In genomic region chr11:125625225-125625593, GRCh38 we compare ENCODE assay signal across 8 cellular contexts. TPM values are rescaled to one million over a fixed set of nuclear protein-coding genes. Genes with fewer than 3 reads are reported as not detected.
DNase-seq lines count a peak whose midpoint lies in the region; ATAC-seq, FAIRE-seq and TF ChIP-seq lines count a peak whose summit lies in the region.

No MANE protein-coding gene starts in this region.

- H3K36me3 ChIP-seq in IMR-90 (ENCODE audit: control insufficient read depth, insufficient read depth, low read length) = peaks cover 3% of the 10 kb centered on the region
- no peaks in the 10 kb centered on the region for H3K36me3 ChIP-seq in breast epithelium
- H3K36me3 ChIP-seq in urinary bladder (ENCODE audit: insufficient read depth) = no peaks in the 10 kb centered on the region

- in situ Hi-C loops in IMR-90 (cut with MboI; ENCODE audit: low sequenced_read_pairs) = loop anchor here (10.0 kb wide), 1 partner anchor 250 kb away; no protein-coding TSS in a partner anchor

- H3K9ac ChIP-seq in IMR-90 (ENCODE audit: low read depth, low read length) = peak overlapping the region; percentile 92

- H3K56ac ChIP-seq in IMR-90 (ENCODE audit: extremely low read depth, insufficient read depth, low read length) = peak overlapping the region; percentile 89

- peak overlapping the region; percentile 96 for H4K91ac ChIP-seq in IMR-90 (ENCODE audit: insufficient read depth, low read depth, low read length)

- peak overlapping the region; percentile 90 for H4K5ac ChIP-seq in IMR-90 (ENCODE audit: low read depth, low read length)

- peak overlapping the region; percentile 99 for H2AK9ac ChIP-seq in IMR-90 (replicated peaks; ENCODE audit: low read depth, low read length, poor library complexity)

- CTCF ChIA-PET in IMR-90 (lab: Yijun Ruan, JAX) = no interaction called here

- no peaks in the 10 kb centered on the region for H3K9me3 ChIP-seq in IMR-90 (ENCODE audit: control insufficient read depth, insufficient read depth, low read length)
- no peaks in the 10 kb centered on the region for H3K9me3 ChIP-seq in breast epithelium

- H4K20me1 ChIP-seq in IMR-90 (ENCODE audit: insufficient read depth, low read length) = no peaks in the 10 kb centered on the region

- BruUV-seq in IMR-90 (replicated peaks; lab: Mats Ljungman, UMichigan) = no TSS peak

- peak overlapping the region; percentile 76 for H2AK5ac ChIP-seq in IMR-90 (ENCODE audit: low read depth, low read length)

- H3K9me1 ChIP-seq in IMR-90 (ENCODE audit: insufficient read depth, low read length) = 0 out of 2 replicates have a peak, but pooled peaks cover 2% of the 10 kb centered on the region

- H3K4ac ChIP-seq in IMR-90 (ENCODE audit: low read depth, low read length) = peak overlapping the region; percentile 98

- H2BK120ac ChIP-seq in IMR-90 (ENCODE audit: low read depth, low read length) = peak overlapping the region; percentile 94

- peak overlapping the region; percentile 57; the same call in 1 of the 2 replicates for H2BK20ac ChIP-seq in IMR-90 (ENCODE audit: low read depth, low read length)

- TF ChIP-seq CTCF in GM12865 (IDR thresholded peaks at IDR 0.05; ENCODE audit: insufficient read depth, low read depth, low read length, missing control alignments) (no peak), IMR-90 (conservative IDR thresholded peaks at IDR 0.05; ENCODE audit: low read depth, low read length) (no peak), breast epithelium (IDR thresholded peaks at IDR 0.05) (no peak), lower leg skin (IDR thresholded peaks at IDR 0.05) (no peak)

- TF ChIP-seq RAD21 in IMR-90 (IDR thresholded peaks at IDR 0.05; ENCODE audit: low read length) = no peak

- peak overlapping the region; percentile 99 for H3K14ac ChIP-seq in IMR-90 (replicated peaks; ENCODE audit: low read depth, low read length)

- peak overlapping the region; percentile 78 for H3K18ac ChIP-seq in IMR-90 (ENCODE audit: low read depth, low read length)

- POLR2A ChIA-PET in IMR-90 (lab: Charles Lee; ENCODE audit: unreplicated experiment) = interaction anchor here (0.5 to 1.2 kb wide), 2 partner anchors 14 to 278 kb away, joined by 4 read pairs; partner anchors contain the start of gene PUS3

- intact Hi-C loops in IMR-90 (cut with micrococcal nuclease) (no loop called here), breast epithelium (cut with DNase I; ENCODE audit: low total_unique reads) (no loop called here), lower leg skin (cut with DNase I; ENCODE audit: low total_unique reads) (no loop called here)

- H3K4me3 ChIP-seq in GM12865 (ENCODE audit: low read depth, low read length) (peak overlapping the region; percentile 93), IMR-90 (ENCODE audit: insufficient read depth, low read depth, low read length) (peak overlapping the region; percentile 72), breast epithelium (peak overlapping the region; percentile 69 to 94 (median 82)), lower leg skin (ENCODE audit: low read depth, poor library complexity, severe bottlenecking) (peak overlapping the region; percentile 63), urinary bladder (ENCODE audit: low read depth, low read length) (peak overlapping the region; percentile 55)

- H4K8ac ChIP-seq in IMR-90 (ENCODE audit: low read depth in 2 of 2, low read length in 2 of 2) = peak overlapping the region; percentile 91 to 99

- peaks cover 11 to 46% of the 10 kb centered on the region in 2 experiments; a peak in 3 of 4 replicates for H3K79me1 ChIP-seq in IMR-90 (ENCODE audit: low read depth in 1 of 2, low read length in 2 of 2)

- DNase-seq in GM12865 (ENCODE audit: low read depth) (no peak), IMR-90 (no peak), breast epithelium (ENCODE audit: low spot score in 2 of 2) (no peak), lower leg skin (ENCODE audit: low spot score in 2 of 2) (no peak), middle frontal gyrus (ENCODE audit: extremely low spot score, low spot score) (no peak), GM19239 (ENCODE audit: insufficient read length, low spot score) (no peak), activated gamma-delta T cell (lab: John Stamatoyannopoulos, UW) (no peak)

- peak overlapping the region; percentile 91 for H3K4me2 ChIP-seq in IMR-90 (ENCODE audit: low read depth, low read length)

- FAIRE-seq in GM19239 (lab: Jason Lieb, UNC) = no peak

- 0 out of 3 replicates have a peak overlapping the region, but pooled peaks have one; percentile 26 for H2BK15ac ChIP-seq in IMR-90 (ENCODE audit: low read depth, low read length)

- TF ChIP-seq POLR2A in IMR-90 (IDR thresholded peaks at IDR 0.05; ENCODE audit: low read depth, low read length) = no peak
- no peak for TF ChIP-seq POLR2A in breast epithelium (IDR thresholded peaks at IDR 0.05)
- no peak for TF ChIP-seq POLR2A in lower leg skin (IDR thresholded peaks at IDR 0.05)

- dilution Hi-C loops in IMR-90 (cut with HindIII; ENCODE audit: low sequenced_read_pairs, unreplicated experiment) = no loop called here

- peak; percentile 21 for ATAC-seq in IMR-90 (ENCODE audit: low read depth)

- peak overlapping the region; percentile 95 for H3K27ac ChIP-seq in IMR-90 (ENCODE audit: insufficient read depth, low read length)
- H3K27ac ChIP-seq in breast epithelium = peak overlapping the region; percentile 92 to 98
- H3K27ac ChIP-seq in urinary bladder (ENCODE audit: low read depth) = peak overlapping the region; percentile 93

- H3K4me1 ChIP-seq in IMR-90 (ENCODE audit: control insufficient read depth, insufficient read depth, low read length) (peaks cover 8% of the 10 kb centered on the region), breast epithelium (no peaks in the 10 kb centered on the region), urinary bladder (ENCODE audit: insufficient read depth) (no peaks in the 10 kb centered on the region)

- peak overlapping the region; percentile 97 for H2BK5ac ChIP-seq in IMR-90 (ENCODE audit: low read depth, low read length, poor library complexity, severe bottlenecking)

- peak overlapping the region; percentile 95 for H3K23ac ChIP-seq in IMR-90 (ENCODE audit: low read depth, low read length)

- WGBS in IMR-90 (ENCODE audit: extremely low coverage in 2 of 2, insufficient read length in 1 of 2), 2 experiments = 0% methylated on average over 6 of the region's 16 CpGs; no CpG with 5 or more reads in 1 of the 2 experiments
- 1% methylated on average over 13 to 16 of the region's 16 CpGs for WGBS in lower leg skin, 2 donors
- WGBS in urinary bladder = under 1% methylated on average over 16 of the region's 16 CpGs

- peak overlapping the region; percentile 98 for H2AFZ ChIP-seq in IMR-90 (replicated peaks; ENCODE audit: low read length, poor library complexity)

- H3K27me3 ChIP-seq in IMR-90 (ENCODE audit: control insufficient read depth, insufficient read depth, low read length) = no peaks in the 10 kb centered on the region
- H3K27me3 ChIP-seq in breast epithelium = no peaks in the 10 kb centered on the region

TF ChIP-seq in IMR-90, 13 proteins besides CTCF, POLR2A, EP300 and RAD21:
- TF ChIP-seq CEBPB (IDR thresholded peaks at IDR 0.05; ENCODE audit: low read depth, low read length) (no peak), CHD1 (IDR thresholded peaks at IDR 0.05; ENCODE audit: low read depth, low read length) (no peak)

RNA-seq across cellular contexts. Expression of gene CHEK1, which starts 0.2 kb away (rescaled TPM):
- total RNA-seq in IMR-90 (2012; rRNA removed) = 22.6 and 30.3 TPM in 2 replicates
- polyA plus RNA-seq in IMR-90 (2012; rRNA removed) = 15.9 and 16.0 TPM in 2 replicates
- polyA plus RNA-seq in IMR-90 (2012; cell fraction: cytosol; rRNA removed) = 2.7 and 6.0 TPM in 2 replicates
- 3.2 and 9.7 TPM in 2 replicates for polyA plus RNA-seq in IMR-90 (2012; cell fraction: nucleus; rRNA removed; ENCODE audit: low replicate concordance)
- total RNA-seq in breast epithelium = 1 to 10 TPM; 3.1 to 6.6 (median 3.2) TPM
- 1 to 10 TPM in 3 of 4 donors, under 1 TPM in 1; 0.99 to 8.0 (median 1.9) TPM for total RNA-seq in lower leg skin
- total RNA-seq in urinary bladder = 22.9 TPM
- 2.7 TPM for polyA plus RNA-seq in urinary bladder

RNA-seq across cellular contexts. Expression of gene STT3A, which starts 32.6 kb away (rescaled TPM):
- total RNA-seq in IMR-90 (2012; rRNA removed) = 346 and 387 TPM in 2 replicates
- 180 and 184 TPM in 2 replicates for polyA plus RNA-seq in IMR-90 (2012; rRNA removed)
- 112 and 179 TPM in 2 replicates for polyA plus RNA-seq in IMR-90 (2012; cell fraction: cytosol; rRNA removed)
- polyA plus RNA-seq in IMR-90 (2012; cell fraction: nucleus; rRNA removed; ENCODE audit: low replicate concordance) = 25.4 and 108 TPM in 2 replicates
- total RNA-seq in breast epithelium = 100 to 1,000 TPM in 1 of 3 donors, 10 to 100 TPM in 2; 70.2 to 105 (median 96.0) TPM
- total RNA-seq in lower leg skin = 10 to 100 TPM; 42.8 to 56.5 (median 50.4) TPM
- total RNA-seq in urinary bladder = 145 TPM
- polyA plus RNA-seq in urinary bladder = 66.1 TPM

RNA-seq across cellular contexts. Expression of gene ACRV1, which starts 55.4 kb away (rescaled TPM):
- total RNA-seq in IMR-90 (2012; rRNA removed) (not detected in 2 replicates), breast epithelium (under 1 TPM in 1 of 3 donors, not detected in 2; 0.29 TPM), lower leg skin (not detected), urinary bladder (not detected)
- polyA plus RNA-seq in IMR-90 (2012; rRNA removed) (not detected in 2 replicates), urinary bladder (0.08 TPM)
- not detected in 2 replicates for polyA plus RNA-seq in IMR-90 (2012; cell fraction: cytosol; rRNA removed)
- not detected in 2 replicates for polyA plus RNA-seq in IMR-90 (2012; cell fraction: nucleus; rRNA removed; ENCODE audit: low replicate concordance)

RNA-seq across cellular contexts. Expression of gene EI24, which starts 55.9 kb away (rescaled TPM):
- 95.9 and 122 TPM in 2 replicates for total RNA-seq in IMR-90 (2012; rRNA removed)
- polyA plus RNA-seq in IMR-90 (2012; rRNA removed) = 82.6 and 89.7 TPM in 2 replicates
- polyA plus RNA-seq in IMR-90 (2012; cell fraction: cytosol; rRNA removed) = 75.8 and 96.6 TPM in 2 replicates
- 16.5 and 42.6 TPM in 2 replicates for polyA plus RNA-seq in IMR-90 (2012; cell fraction: nucleus; rRNA removed; ENCODE audit: low replicate concordance)
- total RNA-seq in breast epithelium = 100 to 1,000 TPM in 1 of 3 donors, 10 to 100 TPM in 2; 88.5 to 111 (median 94.1) TPM
- total RNA-seq in lower leg skin = 10 to 100 TPM; 66.4 to 99.5 (median 90.6) TPM
- 54.8 TPM for total RNA-seq in urinary bladder
- polyA plus RNA-seq in urinary bladder = 90.2 TPM
